1 cellular context compared by ENCODE assay signal in the genomic region with DNA sequence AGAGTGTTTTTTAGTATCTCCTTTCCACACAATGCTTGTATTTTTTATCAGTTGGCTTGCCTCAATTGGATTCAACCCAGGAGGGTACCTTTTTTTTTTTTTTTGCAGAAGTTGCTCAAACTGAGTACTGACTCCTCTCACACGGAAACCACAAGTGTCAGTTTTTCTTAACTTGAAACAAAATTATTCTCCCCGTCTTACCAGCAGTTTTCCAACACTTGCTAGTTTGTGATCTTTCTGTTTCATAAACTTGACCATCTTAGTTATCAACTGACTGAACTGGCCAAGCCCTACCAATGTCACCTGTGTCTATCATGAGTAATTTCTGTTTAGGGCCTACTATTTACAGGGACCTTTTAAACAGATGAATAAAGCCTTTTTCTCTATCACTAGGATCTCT.
TF ChIP-seq lines count a peak whose summit lies in the region.

No MANE protein-coding gene starts in this region.

TF ChIP-seq in GM12878, 131 proteins besides CTCF, POLR2A, EP300 and RAD21 (continued from another document):
- TF ChIP-seq HDAC2 (IDR thresholded peaks at IDR 0.05) (no peak), CHD2 (IDR thresholded peaks at IDR 0.05; ENCODE audit: borderline replicate concordance, low read depth, low read length) (no peak), SP1 (IDR thresholded peaks at IDR 0.05; ENCODE audit: low read depth, low read length) (no peak), MLLT1 (IDR thresholded peaks at IDR 0.05) (0 out of 2 replicates have a peak, but pooled peaks have one; percentile 22), JUNB (IDR thresholded peaks at IDR 0.05) (peak; percentile 58), CREB1 (IDR thresholded peaks at IDR 0.05; ENCODE audit: low read depth) (peak; percentile 33; the same call in 1 of the 2 replicates), ATF7 (IDR thresholded peaks at IDR 0.05; ENCODE audit: low read depth) (peak; percentile 36), ZNF24 (IDR thresholded peaks at IDR 0.05) (no peak), EZH2 (IDR thresholded peaks at IDR 0.05; ENCODE audit: borderline replicate concordance, control insufficient read depth, low read depth, low read length) (no peak), SUPT20H (IDR thresholded peaks at IDR 0.05; ENCODE audit: borderline replicate concordance, control insufficient read depth, low read depth, low read length) (no peak), HSF1 (IDR thresholded peaks at IDR 0.05; ENCODE audit: low read depth, low read length) (no peak), FOXK2 (IDR thresholded peaks at IDR 0.05) (no peak), IKZF1 (conservative IDR thresholded peaks at IDR 0.05) (peak; percentile 69), CREM (IDR thresholded peaks at IDR 0.05; ENCODE audit: low read depth) (peak; percentile 42; the same call in 1 of the 2 replicates), ATF2 (IDR thresholded peaks at IDR 0.05; ENCODE audit: low read length) (peak; percentile 46; the same call in 1 of the 2 replicates), PAX5 (IDR thresholded peaks at IDR 0.05; ENCODE audit: borderline replicate concordance, low read depth, low read length) (no peak), RELB (IDR thresholded peaks at IDR 0.05; ENCODE audit: low read depth) (peak; percentile 75), ETV6 (conservative IDR thresholded peaks at IDR 0.05 in 1 of 2, IDR thresholded peaks at IDR 0.05 in 1 of 2; ENCODE audit: borderline replicate concordance in 1 of 2, low read depth in 1 of 2) (peak in 1 of 2 experiments; percentile 18; a peak in 1 of 4 replicates), MXI1 (IDR thresholded peaks at IDR 0.05; ENCODE audit: low read depth, low read length) (peak; percentile 29; the same call in 1 of the 2 replicates), SMC3 (IDR thresholded peaks at IDR 0.05; ENCODE audit: borderline replicate concordance, low read length) (no peak), SUZ12 (IDR thresholded peaks at IDR 0.05; ENCODE audit: unreplicated experiment) (no peak), RUNX3 (IDR thresholded peaks at IDR 0.05; ENCODE audit: low read length) (peak; percentile 92), ZNF384 (IDR thresholded peaks at IDR 0.05; ENCODE audit: borderline replicate concordance, low read depth, low read length) (peak; percentile 97), MTA3 (IDR thresholded peaks at IDR 0.05; ENCODE audit: borderline replicate concordance, low read length) (no peak), BCL3 (IDR thresholded peaks at IDR 0.05; ENCODE audit: borderline replicate concordance, insufficient read depth, low read depth, low read length, poor library complexity, severe bottlenecking) (no peak), MTA2 (IDR thresholded peaks at IDR 0.05; ENCODE audit: low read depth) (peak; percentile 55; the same call in 1 of the 2 replicates), E4F1 (IDR thresholded peaks at IDR 0.05; ENCODE audit: borderline replicate concordance, partially characterized antibody) (no peak), IRF4 (IDR thresholded peaks at IDR 0.05; ENCODE audit: low read depth, low read length) (0 out of 2 replicates have a peak, but pooled peaks have one; percentile 30), NBN (IDR thresholded peaks at IDR 0.05) (peak; percentile 65; the same call in 1 of the 2 replicates), TCF12 (IDR thresholded peaks at IDR 0.05; ENCODE audit: low read depth, low read length) (0 out of 2 replicates have a peak, but pooled peaks have one; percentile 9)
- TF ChIP-seq, protein P1, sequence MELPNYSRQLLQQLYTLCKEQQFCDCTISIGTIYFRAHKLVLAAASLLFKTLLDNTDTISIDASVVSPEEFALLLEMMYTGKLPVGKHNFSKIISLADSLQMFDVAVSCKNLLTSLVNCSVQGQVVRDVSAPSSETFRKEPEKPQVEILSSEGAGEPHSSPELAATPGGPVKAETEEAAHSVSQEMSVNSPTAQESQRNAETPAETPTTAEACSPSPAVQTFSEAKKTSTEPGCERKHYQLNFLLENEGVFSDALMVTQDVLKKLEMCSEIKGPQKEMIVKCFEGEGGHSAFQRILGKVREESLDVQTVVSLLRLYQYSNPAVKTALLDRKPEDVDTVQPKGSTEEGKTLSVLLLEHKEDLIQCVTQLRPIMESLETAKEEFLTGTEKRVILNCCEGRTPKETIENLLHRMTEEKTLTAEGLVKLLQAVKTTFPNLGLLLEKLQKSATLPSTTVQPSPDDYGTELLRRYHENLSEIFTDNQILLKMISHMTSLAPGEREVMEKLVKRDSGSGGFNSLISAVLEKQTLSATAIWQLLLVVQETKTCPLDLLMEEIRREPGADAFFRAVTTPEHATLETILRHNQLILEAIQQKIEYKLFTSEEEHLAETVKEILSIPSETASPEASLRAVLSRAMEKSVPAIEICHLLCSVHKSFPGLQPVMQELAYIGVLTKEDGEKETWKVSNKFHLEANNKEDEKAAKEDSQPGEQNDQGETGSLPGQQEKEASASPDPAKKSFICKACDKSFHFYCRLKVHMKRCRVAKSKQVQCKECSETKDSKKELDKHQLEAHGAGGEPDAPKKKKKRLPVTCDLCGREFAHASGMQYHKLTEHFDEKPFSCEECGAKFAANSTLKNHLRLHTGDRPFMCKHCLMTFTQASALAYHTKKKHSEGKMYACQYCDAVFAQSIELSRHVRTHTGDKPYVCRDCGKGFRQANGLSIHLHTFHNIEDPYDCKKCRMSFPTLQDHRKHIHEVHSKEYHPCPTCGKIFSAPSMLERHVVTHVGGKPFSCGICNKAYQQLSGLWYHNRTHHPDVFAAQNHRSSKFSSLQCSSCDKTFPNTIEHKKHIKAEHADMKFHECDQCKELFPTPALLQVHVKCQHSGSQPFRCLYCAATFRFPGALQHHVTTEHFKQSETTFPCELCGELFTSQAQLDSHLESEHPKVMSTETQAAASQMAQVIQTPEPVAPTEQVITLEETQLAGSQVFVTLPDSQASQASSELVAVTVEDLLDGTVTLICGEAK (IDR thresholded peaks at IDR 0.05; ENCODE audit: borderline replicate concordance): no peak
